ENCODE assay signal across 8 cellular contexts in genomic region chr10:77643795-77644468, GRCh38. TPM values are rescaled to one million over a fixed set of nuclear protein-coding genes. Genes with fewer than 3 reads are reported as not detected.
A peak's percentile ranks its signal among the peaks of the same experiment; 100 is the strongest.
DNase-seq lines count a peak whose midpoint lies in the region; ATAC-seq and TF ChIP-seq lines count a peak whose summit lies in the region.

No MANE protein-coding gene starts in this region.

- peaks cover 16% of the 10 kb centered on the region for H3K4me1 Mint-ChIP-seq in WTC11

- H3K27ac Mint-ChIP-seq in WTC11: no peak overlapping the region

- H3K36me3 ChIP-seq in left ventricle myocardium inferior (no peaks in the 10 kb centered on the region), testis (ENCODE audit: low read depth, missing control alignments) (no peaks in the 10 kb centered on the region)
- H3K36me3 ChIP-seq in effector memory CD4-positive, alpha-beta T cell (ENCODE audit: control insufficient read depth, insufficient read depth, low read length): no peaks in the 10 kb centered on the region

- intact Hi-C loops in left ventricle myocardium inferior (cut with micrococcal nuclease): loop anchor here (5.0 kb wide), 2 partner anchors 257 to 472 kb away; no protein-coding TSS in a partner anchor
- intact Hi-C loops in left ventricle myocardium superior (cut with micrococcal nuclease): loop anchor here (5.0 kb wide), 1 partner anchor 472 kb away; no protein-coding TSS in a partner anchor
- intact Hi-C loops in testis (cut with DNase I; ENCODE audit: low total_unique reads): no loop called here

- ATAC-seq in left ventricle myocardium superior: no peak
- peak; percentile 78 for ATAC-seq in WTC11
- no peak for ATAC-seq in GM21423 (IDR thresholded peaks at IDR 0.05; ENCODE audit: unreplicated experiment)

- peaks cover 16% of the 10 kb centered on the region for H3K9me3 Mint-ChIP-seq in WTC11

- TF ChIP-seq POLR2A in testis (IDR thresholded peaks at IDR 0.05): no peak

- H3K9me3 ChIP-seq in left ventricle myocardium inferior (replicated peaks) (no peaks in the 10 kb centered on the region), testis (no peaks in the 10 kb centered on the region)
- no peaks in the 10 kb centered on the region for H3K9me3 ChIP-seq in effector memory CD4-positive, alpha-beta T cell (ENCODE audit: control insufficient read depth, low read length)

- CTCF ChIA-PET in WTC11 (lab: Charles Lee): interaction anchor here (0.5 to 2.8 kb wide), 22 partner anchors 8 to 479 kb away, joined by 3 to 27 read pairs (median 4); no protein-coding TSS in a partner anchor

- H3K27ac ChIP-seq in left ventricle myocardium inferior (replicated peaks): no peak overlapping the region
- no peak overlapping the region for H3K27ac ChIP-seq in testis
- H3K27ac ChIP-seq in effector memory CD4-positive, alpha-beta T cell (ENCODE audit: insufficient read depth, low read length, poor library complexity, severe bottlenecking): no peak overlapping the region

- H3K4me3 Mint-ChIP-seq in WTC11: no peak overlapping the region

- H3K27me3 Mint-ChIP-seq in WTC11 (ENCODE audit: low read depth): peaks cover 32% of the 10 kb centered on the region

- POLR2A ChIA-PET in WTC11 (lab: Charles Lee): no interaction called here

- TF ChIP-seq CTCF in left ventricle myocardium inferior (IDR thresholded peaks at IDR 0.05; ENCODE audit: borderline replicate concordance): peak; percentile 56
- peak; percentile 67 for TF ChIP-seq CTCF in LNCAP (IDR thresholded peaks at IDR 0.05)
- peak; percentile 55; the same call in 1 of the 2 replicates for TF ChIP-seq CTCF in WTC11 (IDR thresholded peaks at IDR 0.05)
- TF ChIP-seq CTCF in testis (IDR thresholded peaks at IDR 0.05): peak; percentile 32 to 49 (median 47)

- H3K36me3 Mint-ChIP-seq in WTC11: peaks cover 5% of the 10 kb centered on the region

- H3K4me1 ChIP-seq in left ventricle myocardium inferior: no peaks in the 10 kb centered on the region
- no peaks in the 10 kb centered on the region for H3K4me1 ChIP-seq in testis
- H3K4me1 ChIP-seq in effector memory CD4-positive, alpha-beta T cell (ENCODE audit: control insufficient read depth, insufficient read depth, low read length, poor library complexity, severe bottlenecking): peaks cover 3% of the 10 kb centered on the region

- H3K27me3 ChIP-seq in left ventricle myocardium inferior (ENCODE audit: low read depth) (peaks cover 86% of the 10 kb centered on the region), testis (no peaks in the 10 kb centered on the region)
- H3K27me3 ChIP-seq in effector memory CD4-positive, alpha-beta T cell (replicated peaks; ENCODE audit: control insufficient read depth, insufficient read depth, low read length, poor library complexity, severe bottlenecking): no peaks in the 10 kb centered on the region

- no peak for DNase-seq in left ventricle myocardium inferior
- no peak for DNase-seq in left ventricle myocardium superior
- DNase-seq in WTC11 (ENCODE audit: low spot score): peak; percentile 57
- DNase-seq in hepatic stellate cell (ENCODE audit: low spot score): peak; percentile 57
- DNase-seq in testis: peak; percentile 43
- DNase-seq in effector memory CD4-positive, alpha-beta T cell: no peak

- H3K4me3 ChIP-seq in left ventricle myocardium inferior: no peak overlapping the region
- H3K4me3 ChIP-seq in testis: no peak overlapping the region
- no peak overlapping the region for H3K4me3 ChIP-seq in effector memory CD4-positive, alpha-beta T cell (ENCODE audit: insufficient read depth, low read depth, low read length, poor library complexity, severe bottlenecking)

- WGBS in testis, 2 donors: 59 to 64% methylated on average over 5 to 6 of the region's 6 CpGs

TF ChIP-seq in WTC11, 78 proteins besides CTCF, POLR2A, EP300 and RAD21:
- no peak for TF ChIP-seq NR3C1 (CRISPR knock-in tag; conservative IDR thresholded peaks at IDR 0.05; ENCODE audit: low read depth)

RNA-seq across cellular contexts. Expression of gene KCNMA1, which starts 6.3 kb away (rescaled TPM):
- total RNA-seq in left ventricle myocardium inferior (1.8 TPM), left ventricle myocardium superior (2.5 TPM), WTC11 (2021) (4.1 to 7.3 TPM (median 5.3 TPM) in 3 replicates), testis (10 to 100 TPM; 13.6 to 24.7 TPM)
- 36.1 TPM for polyA plus RNA-seq in testis (ENCODE audit: insufficient read depth, low read depth, low replicate concordance)

Comparison
In these comparisons a context has a peak if more than half of its experiments do, and no peak if none do; other contexts are left out.
1. DNase-seq: peak in WTC11 (single experiment), hepatic stellate cell (single experiment) and testis (single experiment); none in left ventricle myocardium inferior (single experiment), left ventricle myocardium superior (single experiment) and effector memory CD4-positive, alpha-beta T cell (0 of 3).
2. Peak in every context shown above with its lines, with median percentiles within 50 percentile points of each other: CTCF ChIP-seq.